In genomic region chr14:33950320-33951182, GRCh38 we compare ENCODE assay signal across 8 cellular contexts. TPM values are rescaled to one million over a fixed set of nuclear protein-coding genes. Genes with fewer than 3 reads are reported as not detected.
A peak's percentile ranks its signal among the peaks of the same experiment; 100 is the strongest.
DNase-seq lines count a peak whose midpoint lies in the region; ATAC-seq and TF ChIP-seq lines count a peak whose summit lies in the region.

Gene EGLN3 (minus strand): TSS chr14:33951074. CDS start chr14:33950752, 322 bp downstream.

- H3K4me2 ChIP-seq in hepatocyte = peak within 1 kb of the TSS; percentile 100

- peak within 1 kb of the TSS; percentile 48 for H3K4me3 ChIP-seq in astrocyte of the cerebellum (ENCODE audit: low read depth, low read length)
- H3K4me3 ChIP-seq in hepatocyte = peak within 1 kb of the TSS; percentile 56
- H3K4me3 ChIP-seq in psoas muscle = peak within 1 kb of the TSS; percentile 81

- H3K27me3 ChIP-seq in hepatocyte (peaks cover 15% of the 10 kb centered on the region), psoas muscle (ENCODE audit: insufficient read depth in 3 of 3, low read length in 2 of 3) (no peaks in the 10 kb centered on the region)

- 1% methylated on average over 87 of the region's 91 CpGs for WGBS in hepatocyte (ENCODE audit: low lambda C conversion rate, missing lambda C conversion rate)
- 0 to 1% (median 1%) methylated on average over 69 to 91 of the region's 91 CpGs for WGBS in psoas muscle, 3 donors

- no peaks in the 10 kb centered on the region for H3K9me3 ChIP-seq in KOPT-K1 (ENCODE audit: insufficient read depth, low read length, poor library complexity, severe bottlenecking)
- H3K9me3 ChIP-seq in hepatocyte (ENCODE audit: low read depth) = no peaks in the 10 kb centered on the region
- no peaks in the 10 kb centered on the region for H3K9me3 ChIP-seq in psoas muscle

- peaks cover 4% of the 10 kb centered on the region for H4K20me1 ChIP-seq in hepatocyte (ENCODE audit: insufficient read depth, poor library complexity, severe bottlenecking)

- H3K79me2 ChIP-seq in hepatocyte = peaks cover 21% of the 10 kb centered on the region

- peak within 1 kb of the TSS; percentile 43 for H2AFZ ChIP-seq in hepatocyte

- H3K9me2 ChIP-seq in hepatocyte (replicated peaks; ENCODE audit: insufficient read depth) = no peaks in the 10 kb centered on the region

- DNase-seq in G401 (ENCODE audit: low spot score) (peak; percentile 78), astrocyte of the cerebellum (ENCODE audit: low read depth) (peak; percentile 23), hepatocyte (ENCODE audit: low spot score) (peak; percentile 90), psoas muscle (peak; percentile 89 to 94)
- DNase-seq in effector CD8-positive, alpha-beta T cell (lab: John Stamatoyannopoulos, UW) = no peak

- peak within 1 kb of the TSS; percentile 45 for H3K27ac ChIP-seq in KOPT-K1 (ENCODE audit: low read depth, low read length, poor library complexity, severe bottlenecking)
- H3K27ac ChIP-seq in hepatocyte = peak within 1 kb of the TSS; percentile 52
- peak within 1 kb of the TSS; percentile 86 for H3K27ac ChIP-seq in psoas muscle

- TF ChIP-seq CTCF in astrocyte of the cerebellum (IDR thresholded peaks at IDR 0.05; ENCODE audit: low read depth, low read length, missing control alignments) = no peak
- TF ChIP-seq CTCF in hepatocyte (IDR thresholded peaks at IDR 0.05; ENCODE audit: poor library complexity) = no peak
- TF ChIP-seq CTCF in psoas muscle (IDR thresholded peaks at IDR 0.05) = no peak

- intact Hi-C loops in T-helper 1 cell treated with Interleukin-12 subunit alpha and Interleukin-12 subunit beta and Interleukin-4 antibody, amounts not matched to agents 30 ng/mL and 1 ng/mL, for 36 hours (cut with micrococcal nuclease) = loop anchor here (1.0 to 10.0 kb wide), 11 partner anchors 9 to 587 kb away; partner anchors contain the start of genes EAPP and SPTSSA
- intact Hi-C loops in psoas muscle (cut with DNase I) = loop anchor here in 1 of 2 donors (5.0 to 10.0 kb wide), 2 partner anchors 182 to 274 kb away; no protein-coding TSS in a partner anchor

- ATAC-seq in GM21786 (IDR thresholded peaks at IDR 0.05; ENCODE audit: unreplicated experiment) = peak; percentile 72
- ATAC-seq in psoas muscle = peak; percentile 98 to 99 (median 99)

- H3K4me1 ChIP-seq in hepatocyte (ENCODE audit: insufficient read depth) (peaks cover 10% of the 10 kb centered on the region), psoas muscle (peaks cover 22% of the 10 kb centered on the region)

- in situ Hi-C loops in G401 (cut with HindIII; ENCODE audit: low sequenced_read_pairs) = no loop called here
- in situ Hi-C loops in astrocyte of the cerebellum (cut with HindIII; ENCODE audit: low sequenced_read_pairs) = no loop called here

- no peaks in the 10 kb centered on the region for H3K36me3 ChIP-seq in KOPT-K1 (ENCODE audit: insufficient read depth, low read length)
- no peaks in the 10 kb centered on the region for H3K36me3 ChIP-seq in hepatocyte (replicated peaks; ENCODE audit: insufficient read depth, low read depth)
- H3K36me3 ChIP-seq in psoas muscle (ENCODE audit: insufficient read depth in 1 of 2, low read depth in 1 of 2) = no peaks in the 10 kb centered on the region

RNA-seq across cellular contexts. Expression of gene EGLN3, which starts in this region (rescaled TPM):
- 3.9 and 4.8 TPM in 2 replicates for total RNA-seq in G401 (2014; rRNA removed; shearing (Covaris generic))
- 47.4 and 54.1 TPM in 2 replicates for total RNA-seq in T-helper 1 cell treated with Interleukin-12 subunit alpha and Interleukin-12 subunit beta and Interleukin-4 antibody, amounts not matched to agents 30 ng/mL and 1 ng/mL, for 36 hours
- 11.9 and 12.8 TPM in 2 replicates for total RNA-seq in hepatocyte
- 14.9 and 17.2 TPM in 2 replicates for polyA plus RNA-seq in hepatocyte
- 10 to 100 TPM in 3 of 4 donors, 1 to 10 TPM in 1; 6.7 to 58.7 (median 20.6) TPM for total RNA-seq in psoas muscle
- polyA plus RNA-seq in psoas muscle = 10 to 100 TPM in 1 of 3 donors, 1 to 10 TPM in 2; 7.4 to 19.5 (median 7.7) TPM
